In genomic region chr7:39833180-39833788, GRCh38 we compare ENCODE assay signal across 8 cellular contexts.
DNase-seq lines count a peak whose midpoint lies in the region; ATAC-seq, FAIRE-seq and TF ChIP-seq lines count a peak whose summit lies in the region.
"Not testable (repeated sequence)": the region's sequence is repeated elsewhere in the genome, so short reads cannot be mapped to it uniquely, and the experiment has no call there.

No MANE protein-coding gene starts in this region.

- H3K9me3 Mint-ChIP-seq in central memory CD8-positive, alpha-beta T cell: not testable (repeated sequence)

- peak overlapping the region; percentile 36 for H3K4me3 Mint-ChIP-seq in central memory CD8-positive, alpha-beta T cell

- H3K4me3 ChIP-seq in pancreas: peak overlapping the region in 3 of 4 donors; percentile 16 to 48 (median 32)
- H3K4me3 ChIP-seq in suprapubic skin: peak overlapping the region; percentile 52

- H3K27me3 ChIP-seq in pancreas: peaks cover 0 to 27% (median 4%) of the 10 kb centered on the region in 4 donors
- peaks cover 21% of the 10 kb centered on the region for H3K27me3 ChIP-seq in suprapubic skin

- intact Hi-C loops in pancreas (cut with DNase I): not testable (repeated sequence)

- not testable (repeated sequence) for H3K27ac ChIP-seq in pancreas, suprapubic skin

- not testable (repeated sequence) for TF ChIP-seq CTCF in pancreas (IDR thresholded peaks at IDR 0.05); suprapubic skin (IDR thresholded peaks at IDR 0.05)

- H3K9me3 ChIP-seq in pancreas, suprapubic skin: not testable (repeated sequence)

- H3K36me3 ChIP-seq in pancreas, suprapubic skin: not testable (repeated sequence)

- not testable (repeated sequence) for H3K4me1 ChIP-seq in pancreas, suprapubic skin

- TF ChIP-seq POLR2A in suprapubic skin (IDR thresholded peaks at IDR 0.05): not testable (repeated sequence)

- WGBS in pancreas, 2 donors: 1% methylated on average over 71 of the region's 71 CpGs
- under 1% methylated on average over 70 of the region's 71 CpGs for WGBS in suprapubic skin

- peak; percentile 77 for DNase-seq in DMS153 treated with DMSO at 0.1 percent for 48 hours (lab: John Stamatoyannopoulos, UW; ENCODE audit: unreplicated experiment)
- peak; percentile 28 for DNase-seq in HK-2 (ENCODE audit: unreplicated experiment)
- DNase-seq in NCI-H748 treated with DMSO at 0.1 percent for 48 hours (lab: John Stamatoyannopoulos, UW): peak; percentile 18
- DNase-seq in activated CD4-positive, alpha-beta T cell treated with anti-CD3 and anti-CD28 coated beads, Interleukin-2, amount 50 U/mL, for 48 hours: peak; percentile 49 to 51
- not testable (repeated sequence) for DNase-seq in central memory CD8-positive, alpha-beta T cell (ENCODE audit: low spot score in 2 of 2)
- DNase-seq in iPS DF 19.7 (ENCODE audit: low read depth, low spot score): peak; percentile 17
- peak; percentile 31 to 77 (median 40) for DNase-seq in pancreas
- DNase-seq in suprapubic skin (ENCODE audit: low spot score in 2 of 2): peak in 1 of 2 donors; percentile 59

- not testable (repeated sequence) for H3K36me3 Mint-ChIP-seq in central memory CD8-positive, alpha-beta T cell (ENCODE audit: insufficient read depth)

- TF ChIP-seq EP300 in suprapubic skin (IDR thresholded peaks at IDR 0.05): not testable (repeated sequence)

- FAIRE-seq in pancreas (lab: Jason Lieb, UNC): not testable (repeated sequence)

- ATAC-seq in central memory CD8-positive, alpha-beta T cell (replicated peaks; ENCODE audit: extremely low read depth, poor library complexity, severe bottlenecking): peak; percentile 73
- ATAC-seq in pancreas: peak; percentile 84 to 90 (median 88)

- H3K4me1 Mint-ChIP-seq in central memory CD8-positive, alpha-beta T cell: not testable (repeated sequence)

- H3K27me3 Mint-ChIP-seq in central memory CD8-positive, alpha-beta T cell: peaks cover 60% of the 10 kb centered on the region

- not testable (repeated sequence) for H3K27ac Mint-ChIP-seq in central memory CD8-positive, alpha-beta T cell (ENCODE audit: low read depth)
